ENCODE assay signal across 8 cellular contexts in genomic region chr21:29025328-29025713, GRCh38. TPM values are rescaled to one million over a fixed set of nuclear protein-coding genes. Genes with fewer than 3 reads are reported as not detected.
DNase-seq lines count a peak whose midpoint lies in the region; ATAC-seq and TF ChIP-seq lines count a peak whose summit lies in the region.

No MANE protein-coding gene starts in this region.

- peaks cover 46% of the 10 kb centered on the region for H3K4me1 Mint-ChIP-seq in activated T-cell treated with anti-CD3 and anti-CD28 coated beads, Interleukin-2, amount 50 U/mL, for 4 hours (ENCODE audit: low read depth)
- H3K4me1 Mint-ChIP-seq in activated CD8-positive, alpha-beta T cell treated with anti-CD3 and anti-CD28 coated beads for 36 hours (ENCODE audit: low read depth), result peaks cover 52% of the 10 kb centered on the region
- H3K4me1 Mint-ChIP-seq in stimulated activated effector memory CD8-positive, alpha-beta T cell treated with anti-CD3 and anti-CD28 coated beads, Interleukin-12 subunit alpha, Interleukin-12 subunit beta, amount 100 ng/mL, for 72 hours, result peaks cover 37% of the 10 kb centered on the region

- no peaks in the 10 kb centered on the region for H3K9me3 ChIP-seq in iPS DF 6.9 (ENCODE audit: control insufficient read depth, insufficient read depth, low read length)

- H3K27me3 ChIP-seq in iPS DF 6.9 (ENCODE audit: control insufficient read depth, insufficient read depth, low read length), result no peaks in the 10 kb centered on the region

- TF ChIP-seq CTCF in activated CD8-positive, alpha-beta T cell treated with anti-CD3 and anti-CD28 coated beads for 36 hours (IDR thresholded peaks at IDR 0.05), result no peak

- ATAC-seq in activated T-cell treated with anti-CD3 and anti-CD28 coated beads, Interleukin-2, amount 50 U/mL, for 4 hours, result peak; percentile 8 to 15
- no peak for ATAC-seq in activated CD8-positive, alpha-beta T cell treated with anti-CD3 and anti-CD28 coated beads for 36 hours
- ATAC-seq in stimulated activated effector memory CD8-positive, alpha-beta T cell treated with anti-CD3 and anti-CD28 coated beads, Interleukin-12 subunit alpha, Interleukin-12 subunit beta, amount 100 ng/mL, for 72 hours, result peak; percentile 41
- ATAC-seq in GM19467 (IDR thresholded peaks at IDR 0.05; ENCODE audit: unreplicated experiment) (no peak), GM21367 (IDR thresholded peaks at IDR 0.05; ENCODE audit: unreplicated experiment) (no peak)

- H3K36me3 Mint-ChIP-seq in activated T-cell treated with anti-CD3 and anti-CD28 coated beads, Interleukin-2, amount 50 U/mL, for 4 hours (ENCODE audit: insufficient read depth), result peaks cover 12% of the 10 kb centered on the region
- H3K36me3 Mint-ChIP-seq in activated CD8-positive, alpha-beta T cell treated with anti-CD3 and anti-CD28 coated beads for 36 hours (ENCODE audit: low read depth), result peaks cover 22% of the 10 kb centered on the region
- peaks cover 32% of the 10 kb centered on the region for H3K36me3 Mint-ChIP-seq in stimulated activated effector memory CD8-positive, alpha-beta T cell treated with anti-CD3 and anti-CD28 coated beads, Interleukin-12 subunit alpha, Interleukin-12 subunit beta, amount 100 ng/mL, for 72 hours

- DNase-seq in activated T-cell treated with anti-CD3 and anti-CD28 coated beads, Interleukin-2, amount 50 U/mL, for 4 hours, result no peak
- no peak for DNase-seq in activated T-cell treated with anti-CD3 and anti-CD28 coated beads, Interleukin-2, amount 50 U/mL, for 48 hours
- peak; percentile 29 for DNase-seq in activated CD8-positive, alpha-beta T cell treated with anti-CD3 and anti-CD28 coated beads for 36 hours
- DNase-seq in iPS DF 6.9 (ENCODE audit: low read depth, low spot score), result no peak
- no peak for DNase-seq in stimulated activated effector memory CD8-positive, alpha-beta T cell treated with anti-CD3 and anti-CD28 coated beads, Interleukin-12 subunit alpha, Interleukin-12 subunit beta, amount 100 ng/mL, for 72 hours (ENCODE audit: low spot score in 2 of 2)
- no peak for DNase-seq in islet precursor cell

- H3K27ac ChIP-seq in iPS DF 6.9 (ENCODE audit: low read length), result no peak overlapping the region

- H3K4me3 Mint-ChIP-seq in activated T-cell treated with anti-CD3 and anti-CD28 coated beads, Interleukin-2, amount 50 U/mL, for 4 hours, result peak overlapping the region; percentile 98
- peak overlapping the region; percentile 87 for H3K4me3 Mint-ChIP-seq in activated CD8-positive, alpha-beta T cell treated with anti-CD3 and anti-CD28 coated beads for 36 hours
- H3K4me3 Mint-ChIP-seq in stimulated activated effector memory CD8-positive, alpha-beta T cell treated with anti-CD3 and anti-CD28 coated beads, Interleukin-12 subunit alpha, Interleukin-12 subunit beta, amount 100 ng/mL, for 72 hours, result peak overlapping the region; percentile 90

- no peaks in the 10 kb centered on the region for H3K27me3 Mint-ChIP-seq in activated T-cell treated with anti-CD3 and anti-CD28 coated beads, Interleukin-2, amount 50 U/mL, for 4 hours (ENCODE audit: low read depth)
- H3K27me3 Mint-ChIP-seq in activated CD8-positive, alpha-beta T cell treated with anti-CD3 and anti-CD28 coated beads for 36 hours, result no peaks in the 10 kb centered on the region

- no peaks in the 10 kb centered on the region for H3K9me3 Mint-ChIP-seq in activated T-cell treated with anti-CD3 and anti-CD28 coated beads, Interleukin-2, amount 50 U/mL, for 4 hours
- peaks cover 3% of the 10 kb centered on the region for H3K9me3 Mint-ChIP-seq in activated CD8-positive, alpha-beta T cell treated with anti-CD3 and anti-CD28 coated beads for 36 hours
- H3K9me3 Mint-ChIP-seq in stimulated activated effector memory CD8-positive, alpha-beta T cell treated with anti-CD3 and anti-CD28 coated beads, Interleukin-12 subunit alpha, Interleukin-12 subunit beta, amount 100 ng/mL, for 72 hours, result no peaks in the 10 kb centered on the region

- H3K27ac Mint-ChIP-seq in activated CD8-positive, alpha-beta T cell treated with anti-CD3 and anti-CD28 coated beads for 36 hours, result peak overlapping the region; percentile 96
- H3K27ac Mint-ChIP-seq in stimulated activated effector memory CD8-positive, alpha-beta T cell treated with anti-CD3 and anti-CD28 coated beads, Interleukin-12 subunit alpha, Interleukin-12 subunit beta, amount 100 ng/mL, for 72 hours, result peak overlapping the region; percentile 97

- no CpG with 5 or more reads among the region's 6 CpGs for WGBS in iPS DF 6.9 (ENCODE audit: insufficient coverage, insufficient read length)

- CTCF ChIA-PET in activated CD8-positive, alpha-beta T cell treated with anti-CD3 and anti-CD28 coated beads for 36 hours (lab: Charles Lee), result interaction anchor here (1.0 to 1.9 kb wide), 3 partner anchors 31 to 49 kb away, joined by 3 to 4 read pairs (median 4); no protein-coding TSS in a partner anchor

- no peaks in the 10 kb centered on the region for H3K36me3 ChIP-seq in iPS DF 6.9 (ENCODE audit: control insufficient read depth, insufficient read depth, low read length)

- H3K4me1 ChIP-seq in iPS DF 6.9 (ENCODE audit: control insufficient read depth, insufficient read depth, low read length), result no peaks in the 10 kb centered on the region

- peak overlapping the region; percentile 96; the same call in 1 of the 2 replicates for H3K4me3 ChIP-seq in iPS DF 6.9 (ENCODE audit: low read length)

- intact Hi-C loops in activated CD8-positive, alpha-beta T cell treated with anti-CD3 and anti-CD28 coated beads for 36 hours (cut with micrococcal nuclease), result loop anchor here (2.0 kb wide), 2 partner anchors 33 to 47 kb away; partner anchors contain the start of genes CCT8 and LTN1

- POLR2A ChIA-PET in activated CD8-positive, alpha-beta T cell treated with anti-CD3 and anti-CD28 coated beads for 36 hours (lab: Charles Lee), result interaction anchor here (0.8 to 9.8 kb wide), 15 partner anchors 8 to 192 kb away, joined by 3 to 80 read pairs (median 4); partner anchors contain the start of genes CCT8 and LTN1

RNA-seq across cellular contexts. Expression of gene USP16, which starts 0.9 kb away (rescaled TPM):
- 10 to 100 TPM; 54.7 to 61.1 (median 58.0) TPM for total RNA-seq in activated T-cell treated with anti-CD3 and anti-CD28 coated beads, Interleukin-2, amount 50 U/mL, for 4 hours
- 10 to 100 TPM; 39.9 TPM for total RNA-seq in activated CD8-positive, alpha-beta T cell treated with anti-CD3 and anti-CD28 coated beads for 36 hours

RNA-seq across cellular contexts. Expression of gene RWDD2B, which starts 6.2 kb away (rescaled TPM):
- total RNA-seq in activated T-cell treated with anti-CD3 and anti-CD28 coated beads, Interleukin-2, amount 50 U/mL, for 4 hours, result 1 to 10 TPM; 6.9 to 8.5 (median 7.0) TPM
- total RNA-seq in activated CD8-positive, alpha-beta T cell treated with anti-CD3 and anti-CD28 coated beads for 36 hours, result 10 to 100 TPM; 14.7 to 14.9 TPM

RNA-seq across cellular contexts. Expression of gene LTN1, which starts 32.6 kb away (rescaled TPM):
- total RNA-seq in activated T-cell treated with anti-CD3 and anti-CD28 coated beads, Interleukin-2, amount 50 U/mL, for 4 hours, result 10 to 100 TPM; 19.6 to 21.7 (median 20.6) TPM
- 10 to 100 TPM; 26.7 to 28.0 TPM for total RNA-seq in activated CD8-positive, alpha-beta T cell treated with anti-CD3 and anti-CD28 coated beads for 36 hours

RNA-seq across cellular contexts. Expression of gene CCT8, which starts 48.1 kb away (rescaled TPM):
- total RNA-seq in activated T-cell treated with anti-CD3 and anti-CD28 coated beads, Interleukin-2, amount 50 U/mL, for 4 hours, result 100 to 1,000 TPM; 417 to 558 (median 510) TPM
- total RNA-seq in activated CD8-positive, alpha-beta T cell treated with anti-CD3 and anti-CD28 coated beads for 36 hours, result 100 to 1,000 TPM; 474 to 489 TPM

Comparison
In these comparisons a context has a peak if more than half of its experiments do, and no peak if none do; other contexts are left out.
1. ATAC-seq: peak in activated T-cell treated with anti-CD3 and anti-CD28 coated beads, Interleukin-2, amount 50 U/mL, for 4 hours (2 of 2) and stimulated activated effector memory CD8-positive, alpha-beta T cell treated with anti-CD3 and anti-CD28 coated beads, Interleukin-12 subunit alpha, Interleukin-12 subunit beta, amount 100 ng/mL, for 72 hours (single experiment); none in activated CD8-positive, alpha-beta T cell treated with anti-CD3 and anti-CD28 coated beads for 36 hours (single experiment), GM19467 (single experiment) and GM21367 (single experiment).
2. Peak in every context shown above with its lines, with median percentiles within 50 percentile points of each other: H3K4me3 Mint-ChIP-seq.